27 cellular contexts compared by ENCODE assay signal in the genomic region with DNA sequence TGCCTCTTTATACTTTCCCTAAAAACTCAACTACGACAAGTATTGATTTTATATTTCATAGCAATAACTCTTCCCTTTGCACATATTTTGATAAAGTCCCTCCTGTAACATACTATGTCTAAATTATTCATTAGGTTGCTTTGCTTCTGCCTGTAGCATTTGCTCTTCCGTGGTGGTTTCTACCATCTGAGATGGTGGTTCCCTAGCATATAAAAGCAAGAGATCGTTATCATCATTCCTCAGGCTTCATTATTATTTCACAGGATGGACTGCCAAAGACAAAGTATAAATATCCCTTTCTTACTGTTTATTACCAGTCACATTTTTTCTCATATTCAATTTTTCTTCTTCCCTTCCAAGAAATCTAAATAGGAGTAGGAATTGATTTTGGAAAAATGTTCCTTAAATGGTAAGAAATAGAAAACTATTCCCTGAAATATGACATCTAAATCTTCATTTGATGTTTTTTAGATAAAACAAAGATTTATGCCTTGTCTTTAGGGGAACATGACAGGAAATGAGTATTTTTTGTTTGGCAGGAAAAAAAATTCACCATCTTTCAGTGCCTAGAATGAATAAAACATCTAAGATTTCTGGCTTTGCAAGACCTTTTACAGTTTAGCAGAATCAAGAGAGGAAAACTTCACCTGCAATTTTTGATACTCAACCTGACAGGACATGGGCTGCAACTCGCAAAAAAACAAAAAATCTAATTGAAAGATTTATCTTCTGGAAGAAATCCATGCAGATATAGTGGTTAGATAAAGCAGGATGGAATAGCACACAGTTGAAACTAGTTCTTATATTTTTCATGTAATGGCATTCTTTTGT.
"Had no signal": no experiment of that assay in that cellular context is flagged by ENCODE, and none has a peak within 500 bp of the region (broad histone marks: within the 10 kb centered on the region; RNA-seq: fewer than 3 reads in every experiment).

No MANE protein-coding gene starts in this region.

- H3K4me1 ChIP-seq: body of pancreas, heart left ventricle, uterus had no signal

- H3K36me3 Mint-ChIP-seq: activated naive CD4-positive, alpha-beta T cell treated with anti-CD3 and anti-CD28 coated beads, Interleukin-2, amount 50 U/mL, for 24 hours; immature natural killer cell; memory B cell; naive thymus-derived CD4-positive, alpha-beta T cell; type B pancreatic cell had no signal

- H3K4me3 Mint-ChIP-seq: activated CD4-positive, alpha-beta memory T cell treated with anti-CD3 and anti-CD28 coated beads, Interleukin-2, amount 10 ng/mL, durations not matched to agents 7 days and 5 days; activated CD4-positive, alpha-beta T cell treated with anti-CD3 and anti-CD28 coated beads, Interleukin-2, amount 10 ng/mL, durations not matched to agents 7 days and 5 days; activated naive CD4-positive, alpha-beta T cell treated with anti-CD3 and anti-CD28 coated beads, Interleukin-2, amount 50 U/mL, for 24 hours; activated naive CD8-positive, alpha-beta T cell treated with anti-CD3 and anti-CD28 coated beads, Interleukin-2, amount 50 U/mL, for 24 hours; activated T-cell treated with anti-CD3 and anti-CD28 coated beads, Interleukin-2, amount 50 U/mL, for 24 hours; immature natural killer cell; memory B cell; naive thymus-derived CD4-positive, alpha-beta T cell; T-helper 17 cell; type B pancreatic cell had no signal

- H3K27ac Mint-ChIP-seq: activated CD4-positive, alpha-beta memory T cell treated with anti-CD3 and anti-CD28 coated beads, Interleukin-2, amount 10 ng/mL, durations not matched to agents 7 days and 5 days; activated CD4-positive, alpha-beta T cell treated with anti-CD3 and anti-CD28 coated beads, Interleukin-2, amount 10 ng/mL, durations not matched to agents 7 days and 5 days; activated naive CD4-positive, alpha-beta T cell treated with anti-CD3 and anti-CD28 coated beads, Interleukin-2, amount 50 U/mL, for 24 hours; activated naive CD8-positive, alpha-beta T cell treated with anti-CD3 and anti-CD28 coated beads, Interleukin-2, amount 50 U/mL, for 24 hours; activated T-cell treated with anti-CD3 and anti-CD28 coated beads, Interleukin-2, amount 50 U/mL, for 24 hours; immature natural killer cell; memory B cell; naive thymus-derived CD4-positive, alpha-beta T cell; T-helper 17 cell; type B pancreatic cell had no signal

- H3K4me1 Mint-ChIP-seq: activated CD4-positive, alpha-beta memory T cell treated with anti-CD3 and anti-CD28 coated beads, Interleukin-2, amount 10 ng/mL, durations not matched to agents 7 days and 5 days; activated CD4-positive, alpha-beta T cell treated with anti-CD3 and anti-CD28 coated beads, Interleukin-2, amount 10 ng/mL, durations not matched to agents 7 days and 5 days; activated naive CD4-positive, alpha-beta T cell treated with anti-CD3 and anti-CD28 coated beads, Interleukin-2, amount 50 U/mL, for 24 hours; activated naive CD8-positive, alpha-beta T cell treated with anti-CD3 and anti-CD28 coated beads, Interleukin-2, amount 50 U/mL, for 24 hours; memory B cell; naive thymus-derived CD4-positive, alpha-beta T cell; T-helper 17 cell had no signal

- ATAC-seq: activated CD4-positive, CD25-positive, alpha-beta regulatory T cell treated with anti-CD3 and anti-CD28 coated beads, Interleukin-2, amount 50 U/mL, for 24 hours; activated naive CD8-positive, alpha-beta T cell treated with anti-CD3 and anti-CD28 coated beads, Interleukin-2, amount 50 U/mL, for 24 hours; body of pancreas; esophagus mucosa; heart left ventricle; naive thymus-derived CD4-positive, alpha-beta T cell; right cardiac atrium; stimulated activated naive CD8-positive, alpha-beta T cell treated with anti-CD3 and anti-CD28 coated beads, Interleukin-15, Interleukin-2, amounts not matched to agents 100 U/mL and 50 U/mL, for 24 hours; T-helper 17 cell had no signal

- H3K36me3 ChIP-seq: cardiac muscle cell, heart left ventricle, uterus, WERI-Rb-1 had no signal

- H3K27me3 ChIP-seq: body of pancreas, cardiac muscle cell, heart left ventricle, uterus had no signal

- H3K9me3 ChIP-seq: body of pancreas, heart left ventricle, uterus had no signal

- H3K9me3 Mint-ChIP-seq: activated CD4-positive, alpha-beta memory T cell treated with anti-CD3 and anti-CD28 coated beads, Interleukin-2, amount 10 ng/mL, durations not matched to agents 7 days and 5 days; activated CD4-positive, alpha-beta T cell treated with anti-CD3 and anti-CD28 coated beads, Interleukin-2, amount 10 ng/mL, durations not matched to agents 7 days and 5 days; activated naive CD4-positive, alpha-beta T cell treated with anti-CD3 and anti-CD28 coated beads, Interleukin-2, amount 50 U/mL, for 24 hours; immature natural killer cell had no signal

- H3K27me3 Mint-ChIP-seq: activated CD4-positive, alpha-beta memory T cell treated with anti-CD3 and anti-CD28 coated beads, Interleukin-2, amount 10 ng/mL, durations not matched to agents 7 days and 5 days; activated CD4-positive, alpha-beta T cell treated with anti-CD3 and anti-CD28 coated beads, Interleukin-2, amount 10 ng/mL, durations not matched to agents 7 days and 5 days; activated naive CD4-positive, alpha-beta T cell treated with anti-CD3 and anti-CD28 coated beads, Interleukin-2, amount 50 U/mL, for 24 hours; activated naive CD8-positive, alpha-beta T cell treated with anti-CD3 and anti-CD28 coated beads, Interleukin-2, amount 50 U/mL, for 24 hours; activated T-cell treated with anti-CD3 and anti-CD28 coated beads, Interleukin-2, amount 50 U/mL, for 24 hours; memory B cell; naive thymus-derived CD4-positive, alpha-beta T cell; T-helper 17 cell; type B pancreatic cell had no signal

- H3K4me3 ChIP-seq: body of pancreas, cardiac muscle cell, heart left ventricle, uterus had no signal

- H3K27ac ChIP-seq: body of pancreas, cardiac muscle cell, heart left ventricle, uterus, WERI-Rb-1 had no signal

- DNase-seq: activated CD4-positive, alpha-beta memory T cell treated with anti-CD3 and anti-CD28 coated beads, Interleukin-2, amount 10 ng/mL, durations not matched to agents 7 days and 5 days; activated CD4-positive, alpha-beta T cell treated with anti-CD3 and anti-CD28 coated beads, Interleukin-2, amount 10 ng/mL, durations not matched to agents 7 days and 5 days; activated CD8-positive, alpha-beta memory T cell treated with anti-CD3 and anti-CD28 coated beads, Interleukin-2, amount 50 U/mL, for 48 hours; activated gamma-delta T cell treated with Interleukin-2 at 50 U/mL for 16 hours; activated naive CD8-positive, alpha-beta T cell treated with anti-CD3 and anti-CD28 coated beads, Interleukin-2, amount 50 U/mL, for 24 hours; activated T-cell treated with anti-CD3 and anti-CD28 coated beads, Interleukin-2, amount 50 U/mL, for 24 hours; anterior cingulate cortex; body of pancreas; cortex of kidney; foreskin fibroblast; heart left ventricle; immature natural killer cell; naive thymus-derived CD4-positive, alpha-beta T cell; nucleus accumbens; right cardiac atrium; stimulated activated CD4-positive, alpha-beta T cell treated with anti-CD3 and anti-CD28 coated beads, Interleukin-2, amount 100 ng/mL, for 48 hours; stimulated activated naive CD8-positive, alpha-beta T cell treated with anti-CD3 and anti-CD28 coated beads, Interleukin-15, Interleukin-2, amounts not matched to agents 100 U/mL and 50 U/mL, for 24 hours; T-helper 17 cell; T1000; uterus; WERI-Rb-1 had no signal
